In genomic region chr7:143901710-143902587, GRCh38 we compare ENCODE assay signal across 8 cellular contexts. TPM values are rescaled to one million over a fixed set of nuclear protein-coding genes. Genes with fewer than 3 reads are reported as not detected.
DNase-seq lines count a peak whose midpoint lies in the region; TF ChIP-seq lines count a peak whose summit lies in the region.

Gene TCAF1 (minus strand): TSS chr7:143902176. CDS start chr7:143876608, 25,568 bp downstream.

- TF ChIP-seq RAD21 in neural cell (conservative IDR thresholded peaks at IDR 0.05): peak; percentile 57

- 2% methylated on average over 31 to 54 of the region's 54 CpGs for WGBS in stomach, 5 donors

- peak in 2 of 4 donors; percentile 17 to 44 for TF ChIP-seq POLR2A in stomach (IDR thresholded peaks at IDR 0.05)

- peak within 1 kb of the TSS; percentile 74 for H3K4me3 ChIP-seq in LNCaP clone FGC (ENCODE audit: low read depth, low read length)
- peak within 1 kb of the TSS; percentile 86 for H3K4me3 ChIP-seq in fibroblast of the aortic adventitia (ENCODE audit: low read depth, low read length)
- H3K4me3 ChIP-seq in neural cell (ENCODE audit: low read length): peak within 1 kb of the TSS; percentile 94
- peak within 1 kb of the TSS; percentile 60 to 75 (median 64) for H3K4me3 ChIP-seq in stomach

- H3K36me3 ChIP-seq in ES-I3 (ENCODE audit: insufficient read depth, low read length) (no peaks in the 10 kb centered on the region), neural cell (ENCODE audit: insufficient read depth, low read length) (no peaks in the 10 kb centered on the region), stomach (no peaks in the 10 kb centered on the region)

- no peaks in the 10 kb centered on the region for H3K9me3 ChIP-seq in ES-I3 (ENCODE audit: control insufficient read depth, insufficient read depth, low read length)
- no peaks in the 10 kb centered on the region for H3K9me3 ChIP-seq in neural cell (ENCODE audit: low read length)
- H3K9me3 ChIP-seq in stomach: no peaks in the 10 kb centered on the region

- peak within 1 kb of the TSS; percentile 75 for H3K9ac ChIP-seq in ES-I3 (ENCODE audit: low read depth, low read length)
- H3K9ac ChIP-seq in neural cell (ENCODE audit: low read length): peak within 1 kb of the TSS; percentile 91

- no peaks in the 10 kb centered on the region for H3K9me2 ChIP-seq in neural cell (ENCODE audit: insufficient read depth, low read length)

- peaks cover 42% of the 10 kb centered on the region for H3K79me2 ChIP-seq in neural cell (replicated peaks; ENCODE audit: insufficient read depth, low read length)

- intact Hi-C loops in stomach (cut with DNase I; ENCODE audit: low total_unique reads): loop anchor here (10.0 kb wide), 1 partner anchor 57 kb away; no protein-coding TSS in a partner anchor

- peak; percentile 51 for TF ChIP-seq CTCF in LNCaP clone FGC (IDR thresholded peaks at IDR 0.05; ENCODE audit: control insufficient read depth, extremely low read depth, insufficient read depth)
- peak; percentile 41 for TF ChIP-seq CTCF in fibroblast of the aortic adventitia (IDR thresholded peaks at IDR 0.05; ENCODE audit: insufficient read depth, low read length)
- peak; percentile 67 for TF ChIP-seq CTCF in neural cell (IDR thresholded peaks at IDR 0.05; ENCODE audit: poor library complexity, severe bottlenecking)
- TF ChIP-seq CTCF in stomach (IDR thresholded peaks at IDR 0.05): peak in 1 of 7 experiments; percentile 6

- H3K27me3 ChIP-seq in neural cell (ENCODE audit: insufficient read depth, low read depth, low read length) (no peaks in the 10 kb centered on the region), stomach (no peaks in the 10 kb centered on the region)

- no peaks in the 10 kb centered on the region for H4K20me1 ChIP-seq in neural cell (ENCODE audit: insufficient read depth)

- H3K4me2 ChIP-seq in neural cell (ENCODE audit: low read length): peak within 1 kb of the TSS; percentile 61

- peaks cover 26% of the 10 kb centered on the region for H3K4me1 ChIP-seq in ES-I3 (ENCODE audit: insufficient read depth, low read length)
- peaks cover 9 to 35% (median 20%) of the 10 kb centered on the region in 4 donors for H3K4me1 ChIP-seq in stomach

- H2AFZ ChIP-seq in neural cell (ENCODE audit: low read depth, low read length): peak within 1 kb of the TSS; percentile 95

- DNase-seq in H4 (ENCODE audit: low spot score): peak; percentile 93
- peak; percentile 87 for DNase-seq in LNCaP clone FGC (ENCODE audit: low read depth)
- DNase-seq in SHP77 (lab: John Stamatoyannopoulos, UW): peak; percentile 84 to 91
- DNase-seq in activated effector memory CD4-positive, alpha-beta T cell treated with anti-CD3 and anti-CD28 coated beads, Interleukin-2, amount 50 U/mL, for 16 hours: peak; percentile 95
- peak; percentile 92 for DNase-seq in fibroblast of the aortic adventitia (ENCODE audit: low read depth)
- peak; percentile 96 for DNase-seq in stomach

- TF ChIP-seq EP300 in neural cell (conservative IDR thresholded peaks at IDR 0.05; ENCODE audit: poor library complexity, severe bottlenecking) (no peak), stomach (IDR thresholded peaks at IDR 0.05) (no peak)

- H3F3A ChIP-seq in neural cell (ENCODE audit: insufficient read depth, low read length, poor library complexity, severe bottlenecking): peaks cover 5% of the 10 kb centered on the region

- H3K27ac ChIP-seq in neural cell (ENCODE audit: low read length): peak within 1 kb of the TSS; percentile 94
- H3K27ac ChIP-seq in stomach: peak within 1 kb of the TSS; percentile 85 to 97 (median 96)

TF ChIP-seq in neural cell, 6 proteins besides CTCF, POLR2A, EP300 and RAD21:
- TF ChIP-seq EZH2 (IDR thresholded peaks at IDR 0.05; ENCODE audit: borderline replicate concordance, insufficient read depth, low read length, poor library complexity, severe bottlenecking): no peak
- TF ChIP-seq TAF1 (IDR thresholded peaks at IDR 0.05; ENCODE audit: low read depth): no peak
- TF ChIP-seq POLR2AphosphoS5 (IDR thresholded peaks at IDR 0.05): peak; percentile 93
- peak; percentile 71 for TF ChIP-seq SMC3 (conservative IDR thresholded peaks at IDR 0.05; ENCODE audit: poor library complexity)
- TF ChIP-seq REST (IDR thresholded peaks at IDR 0.05; ENCODE audit: borderline replicate concordance): peak; percentile 88
- TF ChIP-seq MXI1 (conservative IDR thresholded peaks at IDR 0.05; ENCODE audit: poor library complexity, severe bottlenecking): peak; percentile 41

RNA-seq across cellular contexts. Expression of gene TCAF1, which starts in this region (rescaled TPM):
- total RNA-seq in H4 (2014; rRNA removed; shearing (Covaris generic)): 37.6 and 58.3 TPM in 2 replicates
- total RNA-seq in fibroblast of the aortic adventitia (ENCODE audit: low replicate concordance) (50.0 and 61.5 TPM in 2 replicates), stomach (10 to 100 TPM; 13.4 to 94.6 (median 30.3) TPM)
- polyA plus RNA-seq in neural cell (172 and 182 TPM in 2 replicates), stomach (10 to 100 TPM in 2 of 3 donors, 1 to 10 TPM in 1; 9.7 to 23.7 (median 22.2) TPM)
- 316 and 346 TPM in 2 replicates for polyA minus RNA-seq in neural cell

Comparison
In these comparisons a context has a peak if more than half of its experiments do, and no peak if none do; other contexts are left out.
1. Peak in every context shown above with its lines: DNase-seq, H3K4me3 ChIP-seq and H3K27ac ChIP-seq.